11 cellular contexts compared by ENCODE assay signal in genomic region chr6:161438430-161439030, GRCh38.
DNase-seq lines count a peak whose midpoint lies in the region; ATAC-seq, FAIRE-seq and TF ChIP-seq lines count a peak whose summit lies in the region.
"Had no signal": no experiment of that assay in that cellular context is flagged by ENCODE, and none has a peak within 500 bp of the region (broad histone marks: within the 10 kb centered on the region; RNA-seq: fewer than 3 reads in every experiment).

No MANE protein-coding gene starts in this region.

- WGBS in body of pancreas, 2 donors, result 85 to 91% methylated on average over 12 of the region's 12 CpGs

- DNase-seq in left ventricle myocardium inferior, result no peak
- DNase-seq in cardiac septum (ENCODE audit: low spot score), result no peak
- DNase-seq in body of pancreas, result no peak
- no peak for DNase-seq in thoracic aorta (ENCODE audit: low spot score)
- DNase-seq in GM12892 (ENCODE audit: insufficient read length), result no peak
- no peak for DNase-seq in MV-4-11 (lab: John Stamatoyannopoulos, UW)
- DNase-seq: activated naive CD4-positive, alpha-beta T cell treated with anti-CD3 and anti-CD28 coated beads, Interleukin-2, amount 10 ng/mL, durations not matched to agents 7 days and 5 days; Caco-2; NCI-H187 had no signal

- TF ChIP-seq CTCF in left ventricle myocardium inferior (IDR thresholded peaks at IDR 0.05; ENCODE audit: borderline replicate concordance), result no peak
- TF ChIP-seq CTCF in body of pancreas (IDR thresholded peaks at IDR 0.05), result no peak
- no peak for TF ChIP-seq CTCF in thoracic aorta (IDR thresholded peaks at IDR 0.05)

- H3K36me3 ChIP-seq in left ventricle myocardium inferior, result no peaks in the 10 kb centered on the region
- H3K36me3 ChIP-seq in body of pancreas (replicated peaks in 1 of 2; ENCODE audit: insufficient read depth in 1 of 2, low read depth in 2 of 2), result no peaks in the 10 kb centered on the region
- H3K36me3 ChIP-seq in thoracic aorta, result no peaks in the 10 kb centered on the region

- peak overlapping the region; percentile 67 for H3K27ac ChIP-seq in left ventricle myocardium inferior (replicated peaks)
- H3K27ac ChIP-seq in body of pancreas, result peak overlapping the region; percentile 41 to 86 (median 70)
- H3K27ac ChIP-seq in layer of hippocampus (ENCODE audit: low read depth, low read length), result peak overlapping the region; percentile 75
- H3K27ac ChIP-seq in thoracic aorta, result no peak overlapping the region

- H3K4me1 ChIP-seq in left ventricle myocardium inferior, result peaks cover 36% of the 10 kb centered on the region
- H3K4me1 ChIP-seq in body of pancreas, result peaks cover 27% of the 10 kb centered on the region
- peaks cover 6 to 15% of the 10 kb centered on the region in 2 donors for H3K4me1 ChIP-seq in thoracic aorta (ENCODE audit: control insufficient read depth in 1 of 2, low read depth in 2 of 2)

- H3K27me3 ChIP-seq in left ventricle myocardium inferior (ENCODE audit: low read depth) (no peaks in the 10 kb centered on the region), body of pancreas (no peaks in the 10 kb centered on the region), layer of hippocampus (ENCODE audit: control insufficient read depth, insufficient read depth, low read length) (no peaks in the 10 kb centered on the region), thoracic aorta (replicated peaks; ENCODE audit: insufficient read depth) (no peaks in the 10 kb centered on the region)

- H3K4me3 ChIP-seq in left ventricle myocardium inferior, result peak overlapping the region; percentile 54
- H3K4me3 ChIP-seq in body of pancreas, result no peak overlapping the region
- peak overlapping the region; percentile 39 for H3K4me3 ChIP-seq in thoracic aorta

- no peak for TF ChIP-seq POLR2A in body of pancreas (IDR thresholded peaks at IDR 0.05)
- TF ChIP-seq POLR2A in GM12892 (IDR thresholded peaks at IDR 0.05; ENCODE audit: low read depth, low read length), result no peak

- intact Hi-C loops in left ventricle myocardium inferior (cut with micrococcal nuclease) (no loop called here), cardiac septum (cut with DNase I) (no loop called here), body of pancreas (cut with DNase I) (no loop called here)

- no peaks in the 10 kb centered on the region for H3K9me3 ChIP-seq in left ventricle myocardium inferior (replicated peaks)
- no peaks in the 10 kb centered on the region for H3K9me3 ChIP-seq in body of pancreas
- H3K9me3 ChIP-seq in thoracic aorta, result no peaks in the 10 kb centered on the region
- H3K9me3 ChIP-seq: Caco-2 had no signal

- no peak for FAIRE-seq in GM12892 (lab: Jason Lieb, UNC)

- no peak for ATAC-seq in body of pancreas
- no peak for ATAC-seq in thoracic aorta (ENCODE audit: insufficient number of reproducible peaks, low FRiP score, low read depth)
- ATAC-seq in HG03097 (IDR thresholded peaks at IDR 0.05; ENCODE audit: low FRiP score, unreplicated experiment), result no peak

Comparison
In these comparisons a context has a peak if more than half of its experiments do, and no peak if none do; other contexts are left out.
1. H3K27ac ChIP-seq: peak in left ventricle myocardium inferior (single experiment), body of pancreas (4 of 4) and layer of hippocampus (single experiment); none in thoracic aorta (0 of 2).
2. H3K4me3 ChIP-seq: peak in left ventricle myocardium inferior (single experiment) and thoracic aorta (single experiment); none in body of pancreas (0 of 2).